ENCODE assay signal across 36 cellular contexts in genomic region chr20:23877524-23877923, GRCh38. TPM values are rescaled to one million over a fixed set of nuclear protein-coding genes. Genes with fewer than 3 reads are reported as not detected.
"Had no signal": no experiment of that assay in that cellular context is flagged by ENCODE, and none has a peak within 500 bp of the region (broad histone marks: within the 10 kb centered on the region; RNA-seq: fewer than 3 reads in every experiment).

No MANE protein-coding gene starts in this region.

- H3K36me3 Mint-ChIP-seq: activated naive CD4-positive, alpha-beta T cell treated with anti-CD3 and anti-CD28 coated beads, Interleukin-2, amount 10 ng/mL, durations not matched to agents 7 days and 5 days; activated naive CD8-positive, alpha-beta T cell treated with anti-CD3 and anti-CD28 coated beads, Interleukin-2, amount 10 ng/mL, durations not matched to agents 7 days and 5 days; brain; natural killer cell treated with Interleukin-12 subunit alpha and Interleukin-12 subunit beta and Interleukin-15 and Interleukin-18, amount 100 ng/mL, for 72 hours had no signal

- H3K4me3 ChIP-seq: ascending aorta, cardiac muscle cell, coronary artery, dorsolateral prefrontal cortex, gastroesophageal sphincter, heart left ventricle, left lung, lung, mucosa of descending colon, spleen, suprapubic skin, tibial artery, upper lobe of right lung had no signal

- H3K4me3 Mint-ChIP-seq: activated CD4-positive, alpha-beta memory T cell treated with anti-CD3 and anti-CD28 coated beads, Interleukin-2, amount 10 ng/mL, durations not matched to agents 7 days and 5 days; activated naive CD4-positive, alpha-beta T cell treated with anti-CD3 and anti-CD28 coated beads, Interleukin-2, amount 10 ng/mL, durations not matched to agents 7 days and 5 days; activated naive CD8-positive, alpha-beta T cell treated with anti-CD3 and anti-CD28 coated beads, Interleukin-2, amount 10 ng/mL, durations not matched to agents 7 days and 5 days; activated T-cell treated with anti-CD3 and anti-CD28 coated beads, Interleukin-2, amount 50 U/mL, for 24 hours; brain; natural killer cell treated with Interleukin-12 subunit alpha and Interleukin-12 subunit beta and Interleukin-15 and Interleukin-18, amount 100 ng/mL, for 72 hours; T-helper 1 cell treated with Interleukin-12 subunit alpha and Interleukin-12 subunit beta and Interleukin-4 antibody, amounts not matched to agents 30 μg/mL and 1 μg/mL, for 36 hours had no signal

- H3K27ac Mint-ChIP-seq: activated CD4-positive, alpha-beta memory T cell treated with anti-CD3 and anti-CD28 coated beads, Interleukin-2, amount 10 ng/mL, durations not matched to agents 7 days and 5 days; activated naive CD4-positive, alpha-beta T cell treated with anti-CD3 and anti-CD28 coated beads, Interleukin-2, amount 10 ng/mL, durations not matched to agents 7 days and 5 days; activated naive CD8-positive, alpha-beta T cell treated with anti-CD3 and anti-CD28 coated beads, Interleukin-2, amount 10 ng/mL, durations not matched to agents 7 days and 5 days; activated T-cell treated with anti-CD3 and anti-CD28 coated beads, Interleukin-2, amount 50 U/mL, for 24 hours; brain; natural killer cell treated with Interleukin-12 subunit alpha and Interleukin-12 subunit beta and Interleukin-15 and Interleukin-18, amount 100 ng/mL, for 72 hours; T-helper 1 cell treated with Interleukin-12 subunit alpha and Interleukin-12 subunit beta and Interleukin-4 antibody, amounts not matched to agents 30 μg/mL and 1 μg/mL, for 36 hours had no signal

- ATAC-seq: gastroesophageal sphincter; heart left ventricle; left lung; mucosa of descending colon; natural killer cell treated with Interleukin-12 subunit alpha and Interleukin-12 subunit beta and Interleukin-15 and Interleukin-18, amount 100 ng/mL, for 72 hours; right cardiac atrium; upper lobe of right lung had no signal

- H3K4me1 ChIP-seq: ascending aorta, heart left ventricle, spleen, suprapubic skin, tibial artery, upper lobe of right lung had no signal

- H3K27ac ChIP-seq: ascending aorta, cardiac muscle cell, coronary artery, dorsolateral prefrontal cortex, heart left ventricle, left lung, spleen, suprapubic skin, tibial artery, upper lobe of right lung had no signal

- DNase-seq: activated CD4-positive, alpha-beta memory T cell treated with anti-CD3 and anti-CD28 coated beads, Interleukin-2, amount 10 ng/mL, durations not matched to agents 7 days and 5 days; activated CD4-positive, alpha-beta T cell treated with anti-CD3 and anti-CD28 coated beads for 1 hour; activated CD8-positive, alpha-beta memory T cell treated with anti-CD3 and anti-CD28 coated beads, Interleukin-2, amount 50 U/mL, for 48 hours; activated gamma-delta T cell; activated naive CD4-positive, alpha-beta T cell treated with anti-CD3 and anti-CD28 coated beads, Interleukin-2, amount 10 ng/mL, durations not matched to agents 7 days and 5 days; activated naive CD8-positive, alpha-beta T cell treated with anti-CD3 and anti-CD28 coated beads, Interleukin-2, amount 10 ng/mL, durations not matched to agents 7 days and 5 days; activated T-cell treated with anti-CD3 and anti-CD28 coated beads, Interleukin-2, amount 50 U/mL, for 24 hours; cerebellar nuclear complex; dorsolateral prefrontal cortex; effector memory CD4-positive, alpha-beta T cell; erythroblast; heart left ventricle; kidney glomerular epithelial cell; left lung; mesendoderm; mucosa of descending colon; posterior cingulate gyrus; right cardiac atrium; spleen; stimulated activated naive CD4-positive, alpha-beta T cell; T1000; tibial artery; upper lobe of right lung had no signal

- H3K9me3 Mint-ChIP-seq: activated CD4-positive, alpha-beta memory T cell treated with anti-CD3 and anti-CD28 coated beads, Interleukin-2, amount 10 ng/mL, durations not matched to agents 7 days and 5 days; activated naive CD4-positive, alpha-beta T cell treated with anti-CD3 and anti-CD28 coated beads, Interleukin-2, amount 10 ng/mL, durations not matched to agents 7 days and 5 days; activated naive CD8-positive, alpha-beta T cell treated with anti-CD3 and anti-CD28 coated beads, Interleukin-2, amount 10 ng/mL, durations not matched to agents 7 days and 5 days; activated T-cell treated with anti-CD3 and anti-CD28 coated beads, Interleukin-2, amount 50 U/mL, for 24 hours; natural killer cell treated with Interleukin-12 subunit alpha and Interleukin-12 subunit beta and Interleukin-15 and Interleukin-18, amount 100 ng/mL, for 72 hours; T-helper 1 cell treated with Interleukin-12 subunit alpha and Interleukin-12 subunit beta and Interleukin-4 antibody, amounts not matched to agents 30 μg/mL and 1 μg/mL, for 36 hours had no signal

- H3K27me3 ChIP-seq: ascending aorta, cardiac muscle cell, gastroesophageal sphincter, suprapubic skin, tibial artery had no signal

- H3K36me3 ChIP-seq: ascending aorta, cardiac muscle cell, gastroesophageal sphincter, heart left ventricle, left lung, spleen, suprapubic skin, tibial artery, upper lobe of right lung had no signal

- H3K4me1 Mint-ChIP-seq: activated CD4-positive, alpha-beta memory T cell treated with anti-CD3 and anti-CD28 coated beads, Interleukin-2, amount 10 ng/mL, durations not matched to agents 7 days and 5 days; activated naive CD4-positive, alpha-beta T cell treated with anti-CD3 and anti-CD28 coated beads, Interleukin-2, amount 10 ng/mL, durations not matched to agents 7 days and 5 days; activated naive CD8-positive, alpha-beta T cell treated with anti-CD3 and anti-CD28 coated beads, Interleukin-2, amount 10 ng/mL, durations not matched to agents 7 days and 5 days; brain had no signal

- H3K9me3 ChIP-seq: ascending aorta, gastroesophageal sphincter, heart left ventricle, left lung, mucosa of descending colon, spleen, suprapubic skin, tibial artery, upper lobe of right lung had no signal

- H3K27me3 Mint-ChIP-seq: activated naive CD8-positive, alpha-beta T cell treated with anti-CD3 and anti-CD28 coated beads, Interleukin-2, amount 10 ng/mL, durations not matched to agents 7 days and 5 days had no signal

RNA-seq across cellular contexts. Expression of gene CST5, which starts 2.0 kb away (rescaled TPM):
- total RNA-seq: activated CD4-positive, alpha-beta memory T cell treated with anti-CD3 and anti-CD28 coated beads, Interleukin-2, amount 10 ng/mL, durations not matched to agents 7 days and 5 days; activated naive CD8-positive, alpha-beta T cell treated with anti-CD3 and anti-CD28 coated beads, Interleukin-2, amount 10 ng/mL, durations not matched to agents 7 days and 5 days; ascending aorta; cardiac muscle cell; dorsolateral prefrontal cortex; fibroblast of lung; fibroblast of villous mesenchyme; heart left ventricle; mucosa of descending colon; myocyte; natural killer cell treated with Interleukin-12 subunit alpha and Interleukin-12 subunit beta and Interleukin-15 and Interleukin-18, amount 100 ng/mL, for 72 hours; osteoblast; right cardiac atrium; spleen; suprapubic skin had no signal

RNA-seq across cellular contexts. Expression of gene CST2, which starts 51.0 kb away (rescaled TPM):
- total RNA-seq: activated CD4-positive, alpha-beta memory T cell treated with anti-CD3 and anti-CD28 coated beads, Interleukin-2, amount 10 ng/mL, durations not matched to agents 7 days and 5 days; activated naive CD8-positive, alpha-beta T cell treated with anti-CD3 and anti-CD28 coated beads, Interleukin-2, amount 10 ng/mL, durations not matched to agents 7 days and 5 days; ascending aorta; cardiac muscle cell; dorsolateral prefrontal cortex; fibroblast of lung; fibroblast of villous mesenchyme; mucosa of descending colon; myocyte; natural killer cell treated with Interleukin-12 subunit alpha and Interleukin-12 subunit beta and Interleukin-15 and Interleukin-18, amount 100 ng/mL, for 72 hours; osteoblast; right cardiac atrium; spleen; upper lobe of right lung had no signal
